10 cellular contexts compared by ENCODE assay signal in genomic region chr2:240919786-240920782, GRCh38. TPM values are rescaled to one million over a fixed set of nuclear protein-coding genes. Genes with fewer than 3 reads are reported as not detected.
DNase-seq lines count a peak whose midpoint lies in the region; FAIRE-seq and TF ChIP-seq lines count a peak whose summit lies in the region.
"Had no signal": no experiment of that assay in that cellular context is flagged by ENCODE, and none has a peak within 500 bp of the region (broad histone marks: within the 10 kb centered on the region; RNA-seq: fewer than 3 reads in every experiment).

No MANE protein-coding gene starts in this region.

- H4K5ac ChIP-seq in H9 (ENCODE audit: insufficient read length, low read depth, low read length) = no peak overlapping the region

- no peak overlapping the region for H2AK5ac ChIP-seq in H9 (ENCODE audit: insufficient read length, low read length)

- no peak overlapping the region for H2BK15ac ChIP-seq in H9 (ENCODE audit: low read depth, low read length)

- H3K14ac ChIP-seq in H9 (ENCODE audit: insufficient read depth, low read length) = no peak overlapping the region

- H3K23me2 ChIP-seq in H9 (ENCODE audit: insufficient read length, low read depth, low read length, poor library complexity, severe bottlenecking) = no peaks in the 10 kb centered on the region

- H4K91ac ChIP-seq in H9 (ENCODE audit: insufficient read length, low read depth, low read length) = no peak overlapping the region

- peak; percentile 28 for DNase-seq in H9
- peak; percentile 47 for DNase-seq in activated CD8-positive, alpha-beta memory T cell treated with anti-CD3 and anti-CD28 coated beads, Interleukin-2, amount 50 U/mL, for 48 hours
- peak; percentile 64 for DNase-seq in kidney
- DNase-seq in spleen = peak; percentile 75
- no peak for DNase-seq in hippocampal formation (lab: John Stamatoyannopoulos, UW)
- DNase-seq in NCI-H2196 treated with DMSO at 0.1 percent for 48 hours (lab: John Stamatoyannopoulos, UW; ENCODE audit: unreplicated experiment) = no peak
- DNase-seq in neural progenitor cell (ENCODE audit: low spot score) = no peak
- DNase-seq: activated CD8-positive, alpha-beta T cell treated with anti-CD3 and anti-CD28 coated beads, Interleukin-2, amount 10 ng/mL, durations not matched to agents 7 days and 5 days; NCI-H510A had no signal

- WGBS in H9 (ENCODE audit: extremely low coverage, insufficient read length, low lambda C conversion rate) = no CpG with 5 or more reads among the region's 31 CpGs
- WGBS in spleen, 5 donors = 87 to 94% (median 92%) methylated on average over 20 to 31 of the region's 31 CpGs

- H2BK12ac ChIP-seq in H9 (ENCODE audit: insufficient read length, low read depth, low read length) = no peak overlapping the region

- no peak overlapping the region for H3K27ac ChIP-seq in H9 (ENCODE audit: insufficient read length, low read depth, low read length)
- H3K27ac ChIP-seq in kidney (ENCODE audit: low read depth in 2 of 2, low read length in 2 of 2) = no peak overlapping the region
- H3K27ac ChIP-seq in spleen = no peak overlapping the region
- no peak overlapping the region for H3K27ac ChIP-seq in neural progenitor cell

- no peak overlapping the region for H2BK20ac ChIP-seq in H9 (ENCODE audit: low read depth, low read length, poor library complexity, severe bottlenecking)

- no peak for TF ChIP-seq POLR2A in spleen (IDR thresholded peaks at IDR 0.05)

- H2BK120ac ChIP-seq in H9 (ENCODE audit: low read depth, low read length, poor library complexity, severe bottlenecking) = no peak overlapping the region

- H3K4me1 Mint-ChIP-seq in H9 = peaks cover 2 to 6% of the 10 kb centered on the region in 2 experiments; a peak in 2 of 4 replicates
- no peaks in the 10 kb centered on the region for H3K4me1 Mint-ChIP-seq in neural progenitor cell

- no peaks in the 10 kb centered on the region for H3K36me3 Mint-ChIP-seq in H9 (ENCODE audit: insufficient read depth in 1 of 3, low read depth in 3 of 3)
- H3K36me3 Mint-ChIP-seq in neural progenitor cell = no peaks in the 10 kb centered on the region

- H3K4me3 Mint-ChIP-seq in H9 = no peak overlapping the region
- H3K4me3 Mint-ChIP-seq in neural progenitor cell = no peak overlapping the region
- H3K4me3 Mint-ChIP-seq: activated CD8-positive, alpha-beta T cell treated with anti-CD3 and anti-CD28 coated beads, Interleukin-2, amount 10 ng/mL, durations not matched to agents 7 days and 5 days had no signal

- H3K36me3 ChIP-seq in kidney (ENCODE audit: control insufficient read depth in 1 of 2, insufficient read depth in 2 of 2, low read length in 2 of 2) (no peaks in the 10 kb centered on the region), spleen (no peaks in the 10 kb centered on the region), neural progenitor cell (no peaks in the 10 kb centered on the region)

- no peaks in the 10 kb centered on the region for H3K79me1 ChIP-seq in H9 (ENCODE audit: insufficient read depth, low read depth, low read length, poor library complexity, severe bottlenecking)

- H3K27ac Mint-ChIP-seq in H9 = peak overlapping the region in 1 of 3 experiments; percentile 70; a peak in 1 of 7 replicates
- no peak overlapping the region for H3K27ac Mint-ChIP-seq in neural progenitor cell
- H3K27ac Mint-ChIP-seq: activated CD8-positive, alpha-beta T cell treated with anti-CD3 and anti-CD28 coated beads, Interleukin-2, amount 10 ng/mL, durations not matched to agents 7 days and 5 days had no signal

- H2AFZ ChIP-seq in H9 (ENCODE audit: low read length) (no peak overlapping the region), neural progenitor cell (replicated peaks) (no peak overlapping the region)

- TF ChIP-seq CTCF in H9 (conservative IDR thresholded peaks at IDR 0.05) (no peak), kidney (IDR thresholded peaks at IDR 0.05; ENCODE audit: borderline replicate concordance, extremely low read depth, insufficient read depth) (no peak), spleen (IDR thresholded peaks at IDR 0.05 in 8 of 11, conservative IDR thresholded peaks at IDR 0.05 in 3 of 11) (no peak), neural progenitor cell (IDR thresholded peaks at IDR 0.05) (no peak)

- H3K9me3 Mint-ChIP-seq in H9 (no peaks in the 10 kb centered on the region), neural progenitor cell (no peaks in the 10 kb centered on the region)

- intact Hi-C loops in kidney (cut with DNase I) = no loop called here
- intact Hi-C loops in spleen (cut with DNase I; ENCODE audit: low total_unique reads) = no loop called here

- no peak overlapping the region for H4K8ac ChIP-seq in H9 (replicated peaks; ENCODE audit: insufficient read length, low read depth, low read length)

- H3K4me3 ChIP-seq in kidney (ENCODE audit: low read length in 2 of 2) (no peak overlapping the region), spleen (no peak overlapping the region), neural progenitor cell (no peak overlapping the region)

- no peaks in the 10 kb centered on the region for H3K9me3 ChIP-seq in H9 (ENCODE audit: control insufficient read depth, low read depth, low read length)
- no peaks in the 10 kb centered on the region for H3K9me3 ChIP-seq in kidney (ENCODE audit: control insufficient read depth in 1 of 2, low read length in 2 of 2)
- H3K9me3 ChIP-seq in spleen = no peaks in the 10 kb centered on the region
- no peaks in the 10 kb centered on the region for H3K9me3 ChIP-seq in neural progenitor cell (ENCODE audit: low read depth)

- no peaks in the 10 kb centered on the region for H3F3A ChIP-seq in neural progenitor cell (ENCODE audit: low read depth)

- H3K27me3 Mint-ChIP-seq in H9 (ENCODE audit: low read depth) = peaks cover 9% of the 10 kb centered on the region
- peaks cover 5% of the 10 kb centered on the region for H3K27me3 Mint-ChIP-seq in neural progenitor cell (ENCODE audit: insufficient read depth, low read depth)

- no peak overlapping the region for H3T11ph ChIP-seq in H9 (ENCODE audit: low read length)

- no peak overlapping the region for H3K18ac ChIP-seq in H9 (ENCODE audit: insufficient read length, low read depth, low read length)

- no peaks in the 10 kb centered on the region for H3K79me2 ChIP-seq in H9 (ENCODE audit: insufficient read depth, low read length)
- no peaks in the 10 kb centered on the region for H3K79me2 ChIP-seq in neural progenitor cell (ENCODE audit: low read depth)

- no peak overlapping the region for H3K4ac ChIP-seq in H9 (ENCODE audit: low read depth, low read length)

- no peak overlapping the region for H3K23ac ChIP-seq in H9 (ENCODE audit: insufficient read length, low read depth, low read length)

- H3K27me3 ChIP-seq in H9 (ENCODE audit: insufficient read depth, low read length) (no peaks in the 10 kb centered on the region), spleen (replicated peaks in 1 of 7) (peaks cover 0 to 24% (median 10%) of the 10 kb centered on the region in 7 donors), neural progenitor cell (peaks cover 20% of the 10 kb centered on the region)

- no peaks in the 10 kb centered on the region for H4K20me1 ChIP-seq in H9 (ENCODE audit: control insufficient read depth, insufficient read depth, insufficient read length)
- no peaks in the 10 kb centered on the region for H4K20me1 ChIP-seq in neural progenitor cell (ENCODE audit: low read depth)

- H3K9ac ChIP-seq in H9 (ENCODE audit: extremely low read depth, insufficient read length, low read length) (no peak overlapping the region), kidney (ENCODE audit: low read length in 2 of 2) (no peak overlapping the region), neural progenitor cell (no peak overlapping the region)

- H3K4me1 ChIP-seq in H9 (ENCODE audit: insufficient read depth, low read length) = no peaks in the 10 kb centered on the region
- H3K4me1 ChIP-seq in kidney (ENCODE audit: control insufficient read depth in 1 of 2, insufficient read depth in 1 of 2, low read depth in 1 of 2, low read length in 2 of 2) = no peaks in the 10 kb centered on the region
- peaks cover 13 to 32% (median 24%) of the 10 kb centered on the region in 6 donors for H3K4me1 ChIP-seq in spleen
- H3K4me1 ChIP-seq in neural progenitor cell = peaks cover 12% of the 10 kb centered on the region

- H3K4me2 ChIP-seq in H9 (ENCODE audit: insufficient read depth, insufficient read length, low read length) (no peak overlapping the region), neural progenitor cell (no peak overlapping the region)

- no peak overlapping the region for H3K56ac ChIP-seq in H9 (ENCODE audit: insufficient read length, low read depth, low read length)

- no peak for FAIRE-seq in kidney (lab: Jason Lieb, UNC)
- FAIRE-seq: bronchial epithelial cell had no signal

- no peak overlapping the region for H2BK5ac ChIP-seq in H9 (ENCODE audit: insufficient read length, low read length)

RNA-seq across cellular contexts. Expression of gene CROCC2, which starts 13.9 kb away (rescaled TPM):
- total RNA-seq in H9 (2021) (not detected in 2 replicates), kidney (0.13 TPM), spleen (1 to 10 TPM in 4 of 7 donors, under 1 TPM in 3; 0.29 to 3.6 (median 1.1) TPM), neural progenitor cell (ENCODE audit: low replicate concordance) (not detected in 2 replicates)
- polyA plus RNA-seq in kidney (ENCODE audit: insufficient read depth, low read depth, low replicate concordance) (not detected), spleen (under 1 TPM; 0.04 to 0.74 (median 0.17) TPM)
- total RNA-seq: activated CD8-positive, alpha-beta T cell treated with anti-CD3 and anti-CD28 coated beads, Interleukin-2, amount 10 ng/mL, durations not matched to agents 7 days and 5 days; bronchial epithelial cell had no signal

RNA-seq across cellular contexts. Expression of gene MAB21L4, which starts 24.1 kb away (rescaled TPM):
- total RNA-seq in H9 (2021) (0.15 and 0.37 TPM in 2 replicates), kidney (6.1 TPM), spleen (under 1 TPM in 2 of 7 donors, not detected in 5; 0.33 to 0.70 TPM), neural progenitor cell (ENCODE audit: low replicate concordance) (not detected in 2 replicates)
- polyA plus RNA-seq in kidney (ENCODE audit: insufficient read depth, low read depth, low replicate concordance) (28.5 TPM), spleen (under 1 TPM in 2 of 3 donors, not detected in 1; 0.04 to 0.13 TPM)
- total RNA-seq: activated CD8-positive, alpha-beta T cell treated with anti-CD3 and anti-CD28 coated beads, Interleukin-2, amount 10 ng/mL, durations not matched to agents 7 days and 5 days had no signal

RNA-seq across cellular contexts. Expression of gene AGXT, which starts 51.5 kb away (rescaled TPM):
- not detected in 2 replicates for total RNA-seq in H9 (2021)
- total RNA-seq in kidney = 0.09 TPM
- polyA plus RNA-seq in kidney (ENCODE audit: insufficient read depth, low read depth, low replicate concordance) = 12.5 TPM
- total RNA-seq in spleen = 1 to 10 TPM in 5 of 7 donors, under 1 TPM in 1, not detected in 1; 0.70 to 4.5 (median 3.8) TPM
- 1 to 10 TPM in 2 of 3 donors, under 1 TPM in 1; 0.61 to 1.5 (median 1.2) TPM for polyA plus RNA-seq in spleen
- not detected in 2 replicates for total RNA-seq in neural progenitor cell (ENCODE audit: low replicate concordance)
- total RNA-seq: activated CD8-positive, alpha-beta T cell treated with anti-CD3 and anti-CD28 coated beads, Interleukin-2, amount 10 ng/mL, durations not matched to agents 7 days and 5 days; bronchial epithelial cell had no signal

Comparison
In these comparisons a context has a peak if more than half of its experiments do, and no peak if none do; other contexts are left out.
1. DNase-seq: peak in H9 (single experiment), activated CD8-positive, alpha-beta memory T cell treated with anti-CD3 and anti-CD28 coated beads, Interleukin-2, amount 50 U/mL, for 48 hours (single experiment), kidney (single experiment) and spleen (single experiment); none in hippocampal formation (0 of 2), NCI-H2196 treated with DMSO at 0.1 percent for 48 hours (single experiment) and neural progenitor cell (single experiment).